Comparison of ENCODE assay signal across 9 cellular contexts in genomic region chr10:89389254-89389653, GRCh38. TPM values are rescaled to one million over a fixed set of nuclear protein-coding genes. Genes with fewer than 3 reads are reported as not detected.
DNase-seq lines count a peak whose midpoint lies in the region; ATAC-seq, FAIRE-seq and TF ChIP-seq lines count a peak whose summit lies in the region.
"Had no signal": no experiment of that assay in that cellular context is flagged by ENCODE, and none has a peak within 500 bp of the region (broad histone marks: within the 10 kb centered on the region; RNA-seq: fewer than 3 reads in every experiment).

No MANE protein-coding gene starts in this region.

- no peak for FAIRE-seq in small intestine (lab: Jason Lieb, UNC)

- CTCF ChIA-PET in PC-9 (lab: Charles Lee): interaction anchor here (0.6 kb wide), 1 partner anchor 333 kb away, joined by 6 read pairs; no protein-coding TSS in a partner anchor

- H3K27me3 ChIP-seq in left ventricle myocardium inferior (ENCODE audit: low read depth) (no peaks in the 10 kb centered on the region), right cardiac atrium (ENCODE audit: control insufficient read depth, insufficient read depth) (no peaks in the 10 kb centered on the region), PC-9 (ENCODE audit: insufficient read depth, low read depth) (no peaks in the 10 kb centered on the region), uterus (no peaks in the 10 kb centered on the region), small intestine (ENCODE audit: control insufficient read depth in 2 of 2, insufficient read depth in 2 of 2, low read length in 2 of 2) (no peaks in the 10 kb centered on the region)

- H2AFZ ChIP-seq in PC-9: no peak overlapping the region

- ATAC-seq in right cardiac atrium: no peak
- no peak for ATAC-seq in stimulated activated effector memory CD8-positive, alpha-beta T cell treated with anti-CD3 and anti-CD28 coated beads, Interleukin-12 subunit alpha, Interleukin-12 subunit beta, amount 100 ng/mL, for 72 hours
- no peak for ATAC-seq in GM18909 (IDR thresholded peaks at IDR 0.05; ENCODE audit: poor library complexity, unreplicated experiment)

- no peak overlapping the region for H3K27ac ChIP-seq in left ventricle myocardium inferior (replicated peaks)
- no peak overlapping the region for H3K27ac ChIP-seq in right cardiac atrium (ENCODE audit: low read length)
- no peak overlapping the region for H3K27ac ChIP-seq in PC-9
- H3K27ac ChIP-seq in uterus: no peak overlapping the region
- no peak overlapping the region for H3K27ac ChIP-seq in small intestine (ENCODE audit: low read depth in 1 of 2, low read length in 1 of 2)

- TF ChIP-seq CTCF in left ventricle myocardium inferior (IDR thresholded peaks at IDR 0.05; ENCODE audit: borderline replicate concordance) (peak; percentile 55), PC-9 (conservative IDR thresholded peaks at IDR 0.05) (peak; percentile 42; the same call in 1 of the 2 replicates), fibroblast of the aortic adventitia (IDR thresholded peaks at IDR 0.05; ENCODE audit: insufficient read depth, low read length) (peak; percentile 58), uterus (IDR thresholded peaks at IDR 0.05) (peak in 3 of 4 experiments; percentile 22 to 48 (median 47))

- H3K4me1 Mint-ChIP-seq in stimulated activated effector memory CD8-positive, alpha-beta T cell treated with anti-CD3 and anti-CD28 coated beads, Interleukin-12 subunit alpha, Interleukin-12 subunit beta, amount 100 ng/mL, for 72 hours: peaks cover 16% of the 10 kb centered on the region

- no peak overlapping the region for H3K27ac Mint-ChIP-seq in stimulated activated effector memory CD8-positive, alpha-beta T cell treated with anti-CD3 and anti-CD28 coated beads, Interleukin-12 subunit alpha, Interleukin-12 subunit beta, amount 100 ng/mL, for 72 hours

- no peak overlapping the region for H3K4me2 ChIP-seq in PC-9

- H3K36me3 ChIP-seq in left ventricle myocardium inferior: no peaks in the 10 kb centered on the region
- no peaks in the 10 kb centered on the region for H3K36me3 ChIP-seq in PC-9 (ENCODE audit: low read depth)
- no peaks in the 10 kb centered on the region for H3K36me3 ChIP-seq in uterus
- no peaks in the 10 kb centered on the region for H3K36me3 ChIP-seq in small intestine (ENCODE audit: control insufficient read depth in 2 of 2, insufficient read depth in 2 of 2, low read length in 2 of 2)

- H3K4me3 ChIP-seq in left ventricle myocardium inferior (no peak overlapping the region), right cardiac atrium (ENCODE audit: low read length) (no peak overlapping the region), PC-9 (no peak overlapping the region), fibroblast of the aortic adventitia (ENCODE audit: low read depth, low read length) (no peak overlapping the region), uterus (no peak overlapping the region), small intestine (ENCODE audit: low read depth in 1 of 2, low read length in 2 of 2) (no peak overlapping the region)

- no peak overlapping the region for H3K4me3 Mint-ChIP-seq in stimulated activated effector memory CD8-positive, alpha-beta T cell treated with anti-CD3 and anti-CD28 coated beads, Interleukin-12 subunit alpha, Interleukin-12 subunit beta, amount 100 ng/mL, for 72 hours

- intact Hi-C loops in left ventricle myocardium inferior (cut with micrococcal nuclease): no loop called here
- intact Hi-C loops in right cardiac atrium (cut with DNase I): no loop called here
- intact Hi-C loops in PC-9 (cut with micrococcal nuclease; ENCODE audit: unreplicated experiment): loop anchor here (1.0 kb wide), 1 partner anchor 172 kb away; no protein-coding TSS in a partner anchor
- intact Hi-C loops in uterus (cut with DNase I; ENCODE audit: low total_unique reads): no loop called here

- 0 out of 2 replicates have a peak, but pooled peaks cover 5% of the 10 kb centered on the region for H3F3A ChIP-seq in PC-9 (ENCODE audit: insufficient read depth, low read depth)

- no peak for DNase-seq in left ventricle myocardium inferior
- DNase-seq in right cardiac atrium: no peak
- DNase-seq in PC-9: no peak
- peak; percentile 70 for DNase-seq in fibroblast of the aortic adventitia (ENCODE audit: low read depth)
- DNase-seq in uterus: no peak
- DNase-seq in stimulated activated effector memory CD8-positive, alpha-beta T cell treated with anti-CD3 and anti-CD28 coated beads, Interleukin-12 subunit alpha, Interleukin-12 subunit beta, amount 100 ng/mL, for 72 hours (ENCODE audit: low spot score in 2 of 2): no peak
- DNase-seq in small intestine: no peak

- no peaks in the 10 kb centered on the region for H4K20me1 ChIP-seq in PC-9 (ENCODE audit: insufficient read depth)

- no peaks in the 10 kb centered on the region for H3K9me2 ChIP-seq in PC-9 (ENCODE audit: insufficient read depth)

- no peak for TF ChIP-seq POLR2A in uterus (IDR thresholded peaks at IDR 0.05)

- POLR2A ChIA-PET in PC-9 (lab: Charles Lee; ENCODE audit: unreplicated experiment): no interaction called here

- no peaks in the 10 kb centered on the region for H3K36me3 Mint-ChIP-seq in stimulated activated effector memory CD8-positive, alpha-beta T cell treated with anti-CD3 and anti-CD28 coated beads, Interleukin-12 subunit alpha, Interleukin-12 subunit beta, amount 100 ng/mL, for 72 hours

- no TSS peak for BruUV-seq in PC-9 (replicated peaks; lab: Mats Ljungman, UMichigan)

- H3K79me2 ChIP-seq in PC-9 (ENCODE audit: low read depth): no peaks in the 10 kb centered on the region

- H3K9me3 Mint-ChIP-seq in stimulated activated effector memory CD8-positive, alpha-beta T cell treated with anti-CD3 and anti-CD28 coated beads, Interleukin-12 subunit alpha, Interleukin-12 subunit beta, amount 100 ng/mL, for 72 hours: no peaks in the 10 kb centered on the region

- 63% methylated on average over 1 of the region's 1 CpG for WGBS in right cardiac atrium
- 81 to 91% (median 82%) methylated on average over 1 of the region's 1 CpG for WGBS in small intestine, 3 donors

- peaks cover 38% of the 10 kb centered on the region for H3K4me1 ChIP-seq in left ventricle myocardium inferior
- H3K4me1 ChIP-seq in right cardiac atrium (ENCODE audit: control insufficient read depth, insufficient read depth, low read length): no peaks in the 10 kb centered on the region
- peaks cover 17% of the 10 kb centered on the region for H3K4me1 ChIP-seq in PC-9 (replicated peaks; ENCODE audit: insufficient read depth)
- no peaks in the 10 kb centered on the region for H3K4me1 ChIP-seq in uterus
- no peaks in the 10 kb centered on the region for H3K4me1 ChIP-seq in small intestine (ENCODE audit: control insufficient read depth in 2 of 2, insufficient read depth in 1 of 2, low read depth in 1 of 2, low read length in 1 of 2)

- no peaks in the 10 kb centered on the region for H3K9me3 ChIP-seq in left ventricle myocardium inferior (replicated peaks)
- H3K9me3 ChIP-seq in right cardiac atrium (ENCODE audit: control insufficient read depth, low read length): no peaks in the 10 kb centered on the region
- H3K9me3 ChIP-seq in PC-9 (ENCODE audit: insufficient read depth, low read depth): no peaks in the 10 kb centered on the region
- H3K9me3 ChIP-seq in uterus: no peaks in the 10 kb centered on the region
- H3K9me3 ChIP-seq in small intestine (ENCODE audit: control insufficient read depth, low read depth): no peaks in the 10 kb centered on the region

RNA-seq across cellular contexts. Expression of gene IFIT1, which starts 3.2 kb away (rescaled TPM):
- 31.0 TPM for total RNA-seq in left ventricle myocardium inferior
- total RNA-seq in right cardiac atrium: 10 to 100 TPM; 12.6 to 41.2 (median 29.0) TPM
- polyA plus RNA-seq in right cardiac atrium: 35.9 TPM
- 3.4 TPM in 2 replicates for total RNA-seq in PC-9 (2021)
- 13.6 and 172 TPM in 2 replicates for total RNA-seq in fibroblast of the aortic adventitia (ENCODE audit: low replicate concordance)
- 10 to 100 TPM; 13.5 to 27.4 (median 19.7) TPM for total RNA-seq in uterus
- polyA plus RNA-seq in small intestine: 1 to 10 TPM; 1.4 to 7.5 (median 2.0) TPM

RNA-seq across cellular contexts. Expression of gene IFIT1B, which starts 11.4 kb away (rescaled TPM):
- total RNA-seq in left ventricle myocardium inferior (not detected), right cardiac atrium (not detected), PC-9 (2021) (not detected in 2 replicates), fibroblast of the aortic adventitia (ENCODE audit: low replicate concordance) (not detected in 2 replicates), uterus (1 to 10 TPM in 1 of 4 donors, not detected in 3; 1.1 TPM)
- polyA plus RNA-seq in right cardiac atrium (not detected), small intestine (not detected)
- total RNA-seq: dermis microvascular lymphatic vessel endothelial cell had no signal

RNA-seq across cellular contexts. Expression of gene IFIT5, which starts 25.1 kb away (rescaled TPM):
- total RNA-seq in left ventricle myocardium inferior: 7.4 TPM
- 10 to 100 TPM; 12.2 to 16.7 (median 16.3) TPM for total RNA-seq in right cardiac atrium
- 9.2 TPM for polyA plus RNA-seq in right cardiac atrium
- total RNA-seq in PC-9 (2021): 1.9 and 2.1 TPM in 2 replicates
- total RNA-seq in fibroblast of the aortic adventitia (ENCODE audit: low replicate concordance): 30.7 and 36.0 TPM in 2 replicates
- 10 to 100 TPM in 3 of 4 donors, 1 to 10 TPM in 1; 7.7 to 38.2 (median 29.4) TPM for total RNA-seq in uterus
- 1 to 10 TPM; 4.5 to 8.8 (median 7.0) TPM for polyA plus RNA-seq in small intestine
